ENCODE assay signal across 8 cellular contexts in the genomic region with DNA sequence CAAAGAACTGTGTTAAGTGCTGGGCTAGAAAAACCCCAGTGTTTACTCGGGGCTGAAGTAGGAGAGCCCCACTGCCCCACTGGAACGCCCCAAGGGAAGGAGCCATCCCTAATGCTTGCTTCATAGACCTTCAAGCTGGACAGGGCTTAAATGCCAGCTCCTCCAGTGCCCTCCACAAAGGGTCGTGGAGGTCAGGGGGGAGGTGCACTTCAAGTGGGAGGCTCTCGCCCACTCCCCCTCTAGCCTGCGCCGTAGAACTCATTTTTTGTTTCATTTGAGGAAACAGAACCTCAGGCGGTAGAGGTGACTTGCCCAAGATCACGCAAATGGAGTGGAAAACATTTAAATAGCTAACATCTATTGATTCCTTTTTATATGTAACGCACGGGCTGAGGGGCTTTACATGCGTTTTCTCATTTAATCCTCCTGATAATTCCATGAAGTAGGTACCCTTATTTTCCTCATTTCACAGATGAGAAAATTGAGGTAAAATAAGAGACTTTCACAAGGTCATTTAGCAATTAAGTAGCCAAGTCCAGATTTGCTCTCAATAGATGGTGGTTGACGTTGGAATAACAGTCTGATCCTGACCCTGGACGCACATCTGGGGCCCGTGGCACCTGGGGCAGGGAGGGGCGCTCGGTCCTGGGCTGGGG. TPM values are rescaled to one million over a fixed set of nuclear protein-coding genes. Genes with fewer than 3 reads are reported as not detected.
A peak's percentile ranks its signal among the peaks of the same experiment; 100 is the strongest.
DNase-seq lines count a peak whose midpoint lies in the region; ATAC-seq lines count a peak whose summit lies in the region.

No MANE protein-coding gene starts in this region.

- H3K27ac Mint-ChIP-seq in activated CD4-positive, alpha-beta T cell treated with anti-CD3 and anti-CD28 coated beads for 36 hours, result peak overlapping the region; percentile 87
- H3K27ac Mint-ChIP-seq in activated CD8-positive, alpha-beta memory T cell treated with anti-CD3 and anti-CD28 coated beads, Interleukin-2, amount 10 ng/mL, durations not matched to agents 7 days and 5 days, result peak overlapping the region; percentile 58

- no peak for ATAC-seq in activated CD4-positive, alpha-beta T cell treated with anti-CD3 and anti-CD28 coated beads for 36 hours
- ATAC-seq in activated CD8-positive, alpha-beta memory T cell treated with anti-CD3 and anti-CD28 coated beads, Interleukin-2, amount 10 ng/mL, durations not matched to agents 7 days and 5 days, result no peak
- ATAC-seq in HG03571 (IDR thresholded peaks at IDR 0.05; ENCODE audit: unreplicated experiment) (no peak), HG02763 (IDR thresholded peaks at IDR 0.05; ENCODE audit: unreplicated experiment) (no peak)

- H3K4me3 ChIP-seq in iPS-20b (ENCODE audit: low read length) (peak overlapping the region; percentile 92), subcutaneous abdominal adipose tissue (ENCODE audit: low read depth in 1 of 5, low read length in 5 of 5) (peak overlapping the region in 4 of 5 donors; percentile 69 to 83 (median 80))

- H3K27me3 ChIP-seq in iPS-20b (ENCODE audit: insufficient read depth, low read length) (no peaks in the 10 kb centered on the region), subcutaneous abdominal adipose tissue (ENCODE audit: control insufficient read depth in 5 of 5, insufficient read depth in 4 of 5, low read length in 5 of 5) (peaks cover 0 to 7% (median 0%) of the 10 kb centered on the region in 5 donors)

- peak overlapping the region; percentile 89 for H3K4me3 Mint-ChIP-seq in activated CD4-positive, alpha-beta T cell treated with anti-CD3 and anti-CD28 coated beads for 36 hours
- H3K4me3 Mint-ChIP-seq in activated CD8-positive, alpha-beta memory T cell treated with anti-CD3 and anti-CD28 coated beads, Interleukin-2, amount 10 ng/mL, durations not matched to agents 7 days and 5 days, result peak overlapping the region; percentile 87

- H3K27ac ChIP-seq in iPS-20b (ENCODE audit: low read length), result no peak overlapping the region
- no peak overlapping the region for H3K27ac ChIP-seq in subcutaneous abdominal adipose tissue (ENCODE audit: low read depth, low read length)

- no peaks in the 10 kb centered on the region for H3K9me3 Mint-ChIP-seq in activated CD4-positive, alpha-beta T cell treated with anti-CD3 and anti-CD28 coated beads for 36 hours (ENCODE audit: low read depth)
- H3K9me3 Mint-ChIP-seq in activated CD8-positive, alpha-beta memory T cell treated with anti-CD3 and anti-CD28 coated beads, Interleukin-2, amount 10 ng/mL, durations not matched to agents 7 days and 5 days (ENCODE audit: low read depth), result no peaks in the 10 kb centered on the region

- intact Hi-C loops in activated CD4-positive, alpha-beta T cell treated with anti-CD3 and anti-CD28 coated beads for 36 hours (cut with DNase I, micrococcal nuclease), result loop anchor here (2.0 to 10.0 kb wide), 7 partner anchors 40 to 1246 kb away; a partner anchor contains a TSS

- H3K27me3 Mint-ChIP-seq in activated CD4-positive, alpha-beta T cell treated with anti-CD3 and anti-CD28 coated beads for 36 hours, result no peaks in the 10 kb centered on the region
- H3K27me3 Mint-ChIP-seq in activated CD8-positive, alpha-beta memory T cell treated with anti-CD3 and anti-CD28 coated beads, Interleukin-2, amount 10 ng/mL, durations not matched to agents 7 days and 5 days, result peaks cover 14% of the 10 kb centered on the region

- H3K9me3 ChIP-seq in iPS-20b (ENCODE audit: insufficient read depth, low read depth, low read length) (no peaks in the 10 kb centered on the region), subcutaneous abdominal adipose tissue (ENCODE audit: control insufficient read depth in 5 of 5, low read length in 5 of 5) (no peaks in the 10 kb centered on the region)

- peaks cover 23% of the 10 kb centered on the region for H3K36me3 Mint-ChIP-seq in activated CD4-positive, alpha-beta T cell treated with anti-CD3 and anti-CD28 coated beads for 36 hours (ENCODE audit: low read depth)
- peaks cover 25% of the 10 kb centered on the region for H3K36me3 Mint-ChIP-seq in activated CD8-positive, alpha-beta memory T cell treated with anti-CD3 and anti-CD28 coated beads, Interleukin-2, amount 10 ng/mL, durations not matched to agents 7 days and 5 days

- POLR2A ChIA-PET in activated CD4-positive, alpha-beta T cell treated with anti-CD3 and anti-CD28 coated beads for 36 hours (lab: Charles Lee), result no interaction called here

- peaks cover 45% of the 10 kb centered on the region for H3K4me1 Mint-ChIP-seq in activated CD4-positive, alpha-beta T cell treated with anti-CD3 and anti-CD28 coated beads for 36 hours
- H3K4me1 Mint-ChIP-seq in activated CD8-positive, alpha-beta memory T cell treated with anti-CD3 and anti-CD28 coated beads, Interleukin-2, amount 10 ng/mL, durations not matched to agents 7 days and 5 days, result peaks cover 44% of the 10 kb centered on the region

- CTCF ChIA-PET in activated CD4-positive, alpha-beta T cell treated with anti-CD3 and anti-CD28 coated beads for 36 hours (lab: Charles Lee), result interaction anchor here (0.6 to 1.5 kb wide), 6 partner anchors 13 to 56 kb away, joined by 3 to 8 read pairs (median 4); a partner anchor contains a TSS
- CTCF ChIA-PET in activated CD8-positive, alpha-beta memory T cell treated with anti-CD3 and anti-CD28 coated beads, Interleukin-2, amount 10 ng/mL, durations not matched to agents 7 days and 5 days (lab: Charles Lee), result interaction anchor here (1.0 to 1.5 kb wide), 6 partner anchors 13 to 45 kb away, joined by 3 to 9 read pairs (median 6); no protein-coding TSS in a partner anchor

- no peak overlapping the region for H3K9ac ChIP-seq in iPS-20b (ENCODE audit: low read depth, low read length)
- peak overlapping the region in 4 of 5 donors; percentile 66 to 79 (median 72) for H3K9ac ChIP-seq in subcutaneous abdominal adipose tissue (ENCODE audit: low read length in 5 of 5)

- DNase-seq in activated CD4-positive, alpha-beta T cell treated with anti-CD3 and anti-CD28 coated beads for 36 hours, result peak; percentile 14
- no peak for DNase-seq in activated CD4-positive, alpha-beta T cell treated with anti-CD3 and anti-CD28 coated beads for 1 hour
- DNase-seq in activated CD8-positive, alpha-beta memory T cell treated with anti-CD3 and anti-CD28 coated beads, Interleukin-2, amount 10 ng/mL, durations not matched to agents 7 days and 5 days, result no peak
- DNase-seq in HK-2 (ENCODE audit: unreplicated experiment), result no peak

- H3K4me1 ChIP-seq in iPS-20b (ENCODE audit: insufficient read depth, low read length) (0 out of 2 replicates have a peak, but pooled peaks cover 9% of the 10 kb centered on the region), subcutaneous abdominal adipose tissue (ENCODE audit: control insufficient read depth in 5 of 5, insufficient read depth in 5 of 5, low read length in 5 of 5) (peaks cover 0 to 21% (median 15%) of the 10 kb centered on the region in 5 donors)

- peaks cover 14% of the 10 kb centered on the region for H3K36me3 ChIP-seq in iPS-20b (ENCODE audit: insufficient read depth, low read depth, low read length)
- H3K36me3 ChIP-seq in subcutaneous abdominal adipose tissue (ENCODE audit: control insufficient read depth in 5 of 5, insufficient read depth in 5 of 5, low read length in 5 of 5), result no peaks in the 10 kb centered on the region

RNA-seq across cellular contexts. Expression of a gene that starts 0.5 kb away (rescaled TPM):
- 10 to 100 TPM; 22.9 to 25.9 TPM for total RNA-seq in activated CD4-positive, alpha-beta T cell treated with anti-CD3 and anti-CD28 coated beads for 36 hours
- total RNA-seq in activated CD8-positive, alpha-beta memory T cell treated with anti-CD3 and anti-CD28 coated beads, Interleukin-2, amount 10 ng/mL, durations not matched to agents 7 days and 5 days, result 10 to 100 TPM; 21.7 to 28.7 TPM

RNA-seq across cellular contexts. Expression of a gene that starts 55.9 kb away (rescaled TPM):
- total RNA-seq in activated CD4-positive, alpha-beta T cell treated with anti-CD3 and anti-CD28 coated beads for 36 hours, result not detected
- not detected for total RNA-seq in activated CD8-positive, alpha-beta memory T cell treated with anti-CD3 and anti-CD28 coated beads, Interleukin-2, amount 10 ng/mL, durations not matched to agents 7 days and 5 days
